Comparison of ENCODE assay signal across 15 cellular contexts in genomic region chr6:28734443-28734959, GRCh38.
"Had no signal": no experiment of that assay in that cellular context is flagged by ENCODE, and none has a peak within 500 bp of the region (broad histone marks: within the 10 kb centered on the region; RNA-seq: fewer than 3 reads in every experiment).

No MANE protein-coding gene starts in this region.

- H3K36me3 Mint-ChIP-seq: neural progenitor cell had no signal

- ATAC-seq: left lobe of liver; stimulated activated effector memory CD8-positive, alpha-beta T cell treated with anti-CD3 and anti-CD28 coated beads, Interleukin-12 subunit alpha, Interleukin-12 subunit beta, amount 100 ng/mL, for 72 hours; T-cell had no signal

- H3K4me3 ChIP-seq: ascending aorta, ovary, sigmoid colon, thoracic aorta had no signal

- H3K4me3 Mint-ChIP-seq: activated naive CD8-positive, alpha-beta T cell; activated T-cell treated with anti-CD3 and anti-CD28 coated beads, Interleukin-2, amount 50 U/mL, for 24 hours; neural progenitor cell; stimulated activated effector memory CD8-positive, alpha-beta T cell treated with anti-CD3 and anti-CD28 coated beads, Interleukin-12 subunit alpha, Interleukin-12 subunit beta, amount 100 ng/mL, for 72 hours; T-cell had no signal

- H2AFZ ChIP-seq: neural progenitor cell had no signal

- H3K36me3 ChIP-seq: ascending aorta, neural progenitor cell, ovary, sigmoid colon, thoracic aorta had no signal

- DNase-seq: activated CD4-positive, alpha-beta T cell treated with anti-CD3 and anti-CD28 coated beads, Interleukin-2, amount 50 U/mL, for 48 hours; activated CD4-positive, CD25-positive, alpha-beta regulatory T cell treated with anti-CD3 and anti-CD28 coated beads, Interleukin-2, amount 50 U/mL, for 72 hours; activated T-cell treated with anti-CD3 and anti-CD28 coated beads, Interleukin-2, amount 50 U/mL, for 24 hours; islet precursor cell; naive B cell; ovary; sigmoid colon; T-cell had no signal

- H3K9me3 ChIP-seq: thoracic aorta had no signal

- H3K27ac ChIP-seq: ascending aorta, neural progenitor cell, ovary, sigmoid colon, thoracic aorta had no signal

- H3K27ac Mint-ChIP-seq: activated naive CD8-positive, alpha-beta T cell; activated T-cell treated with anti-CD3 and anti-CD28 coated beads, Interleukin-2, amount 50 U/mL, for 24 hours; endodermal cell; neural progenitor cell; stimulated activated effector memory CD8-positive, alpha-beta T cell treated with anti-CD3 and anti-CD28 coated beads, Interleukin-12 subunit alpha, Interleukin-12 subunit beta, amount 100 ng/mL, for 72 hours had no signal

- H3K27me3 ChIP-seq: ascending aorta had no signal

- H3K4me1 ChIP-seq: ascending aorta, sigmoid colon had no signal

- H3K9ac ChIP-seq: neural progenitor cell had no signal
